32 cellular contexts compared by ENCODE assay signal in the genomic region with DNA sequence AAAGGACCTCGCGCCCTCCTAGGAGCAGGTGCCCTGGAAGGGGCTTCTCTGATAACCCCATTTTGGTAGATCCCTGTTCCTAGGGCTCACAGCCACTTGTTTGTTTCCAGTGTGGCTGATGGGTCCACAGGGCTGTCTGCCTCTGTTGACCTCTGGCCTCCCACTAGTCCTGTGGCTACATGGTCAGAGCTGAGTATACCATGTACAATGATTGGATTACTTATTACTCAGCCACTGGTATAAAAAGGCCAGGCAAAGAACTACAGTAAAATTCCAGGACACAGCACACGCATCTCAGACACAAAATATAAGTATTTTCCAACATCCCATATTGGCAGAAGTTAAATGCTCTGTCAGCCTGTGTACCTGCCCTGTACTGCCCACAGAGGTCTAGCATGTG.
"Had no signal": no experiment of that assay in that cellular context is flagged by ENCODE, and none has a peak within 500 bp of the region (broad histone marks: within the 10 kb centered on the region; RNA-seq: fewer than 3 reads in every experiment).

No MANE protein-coding gene starts in this region.

- H3K36me3 ChIP-seq: ascending aorta, breast epithelium, cardiac muscle cell, colonic mucosa, esophagus muscularis mucosa, gastrocnemius medialis had no signal

- H3K4me1 ChIP-seq: ascending aorta, breast epithelium, colonic mucosa, esophagus muscularis mucosa, foreskin keratinocyte, gastrocnemius medialis had no signal

- H3K27ac Mint-ChIP-seq: activated CD4-positive, alpha-beta memory T cell treated with anti-CD3 and anti-CD28 coated beads, Interleukin-2, amount 10 ng/mL, durations not matched to agents 7 days and 5 days; activated CD4-positive, alpha-beta T cell treated with anti-CD3 and anti-CD28 coated beads, Interleukin-2, amount 10 ng/mL, durations not matched to agents 7 days and 5 days; activated naive CD4-positive, alpha-beta T cell treated with anti-CD3 and anti-CD28 coated beads, Interleukin-2, amount 10 ng/mL, durations not matched to agents 7 days and 5 days; activated naive CD4-positive, alpha-beta T cell treated with anti-CD3 and anti-CD28 coated beads, Interleukin-2, amount 50 U/mL, for 72 hours; activated naive CD8-positive, alpha-beta T cell treated with anti-CD3 and anti-CD28 coated beads, Interleukin-2, amount 10 ng/mL, durations not matched to agents 7 days and 5 days; activated T-cell treated with anti-CD3 and anti-CD28 coated beads, Interleukin-2, amount 50 U/mL, for 24 hours; activated T-cell treated with anti-CD3 and anti-CD28 coated beads, Interleukin-2, amount 50 U/mL, for 72 hours; dendritic cell treated with granulocyte-macrophage colony-stimulating factor and Interleukin-4, amounts not matched to agents 40 ng/mL and 50 ng/mL, for 4 days; endodermal cell; WTC11 had no signal

- H3K4me3 ChIP-seq: ascending aorta, breast epithelium, cardiac muscle cell, colonic mucosa, dorsolateral prefrontal cortex, esophagus muscularis mucosa, gastrocnemius medialis had no signal

- H3K4me1 Mint-ChIP-seq: activated CD4-positive, alpha-beta memory T cell treated with anti-CD3 and anti-CD28 coated beads, Interleukin-2, amount 10 ng/mL, durations not matched to agents 7 days and 5 days; activated CD4-positive, alpha-beta T cell treated with anti-CD3 and anti-CD28 coated beads, Interleukin-2, amount 10 ng/mL, durations not matched to agents 7 days and 5 days; activated naive CD4-positive, alpha-beta T cell treated with anti-CD3 and anti-CD28 coated beads, Interleukin-2, amount 10 ng/mL, durations not matched to agents 7 days and 5 days; activated naive CD8-positive, alpha-beta T cell treated with anti-CD3 and anti-CD28 coated beads, Interleukin-2, amount 10 ng/mL, durations not matched to agents 7 days and 5 days; endodermal cell had no signal

- H3K27me3 ChIP-seq: ascending aorta, breast epithelium, cardiac muscle cell, colonic mucosa, dorsolateral prefrontal cortex, esophagus muscularis mucosa, foreskin keratinocyte, gastrocnemius medialis had no signal

- H3K27me3 Mint-ChIP-seq: activated CD4-positive, alpha-beta memory T cell treated with anti-CD3 and anti-CD28 coated beads, Interleukin-2, amount 10 ng/mL, durations not matched to agents 7 days and 5 days; activated CD4-positive, alpha-beta T cell treated with anti-CD3 and anti-CD28 coated beads, Interleukin-2, amount 10 ng/mL, durations not matched to agents 7 days and 5 days; activated naive CD4-positive, alpha-beta T cell treated with anti-CD3 and anti-CD28 coated beads, Interleukin-2, amount 10 ng/mL, durations not matched to agents 7 days and 5 days; activated naive CD8-positive, alpha-beta T cell treated with anti-CD3 and anti-CD28 coated beads, Interleukin-2, amount 10 ng/mL, durations not matched to agents 7 days and 5 days; activated T-cell treated with anti-CD3 and anti-CD28 coated beads, Interleukin-2, amount 50 U/mL, for 24 hours; dendritic cell treated with granulocyte-macrophage colony-stimulating factor and Interleukin-4, amounts not matched to agents 40 ng/mL and 50 ng/mL, for 4 days had no signal

- ATAC-seq: activated naive CD4-positive, alpha-beta T cell treated with anti-CD3 and anti-CD28 coated beads, Interleukin-2, amount 50 U/mL, for 72 hours; activated T-cell treated with anti-CD3 and anti-CD28 coated beads, Interleukin-2, amount 50 U/mL, for 72 hours; foreskin keratinocyte; gastrocnemius medialis; WTC11 had no signal

- H3K9me3 Mint-ChIP-seq: endodermal cell, WTC11 had no signal

- DNase-seq: activated CD4-positive, alpha-beta memory T cell treated with anti-CD3 and anti-CD28 coated beads, Interleukin-2, amount 10 ng/mL, durations not matched to agents 7 days and 5 days; activated CD4-positive, alpha-beta T cell treated with anti-CD3 and anti-CD28 coated beads for 1 hour; activated CD4-positive, alpha-beta T cell treated with anti-CD3 and anti-CD28 coated beads for 4 hours; activated CD4-positive, alpha-beta T cell treated with anti-CD3 and anti-CD28 coated beads, Interleukin-2, amount 10 ng/mL, durations not matched to agents 7 days and 5 days; activated CD4-positive, alpha-beta T cell treated with anti-CD3 and anti-CD28 coated beads, Interleukin-2, amount 50 U/mL, for 4 hours; activated CD8-positive, alpha-beta memory T cell treated with anti-CD3 and anti-CD28 coated beads, Interleukin-2, amount 50 U/mL, for 48 hours; activated gamma-delta T cell; activated naive CD4-positive, alpha-beta T cell; activated naive CD4-positive, alpha-beta T cell treated with anti-CD3 and anti-CD28 coated beads, Interleukin-2, amount 10 ng/mL, durations not matched to agents 7 days and 5 days; activated naive CD8-positive, alpha-beta T cell treated with anti-CD3 and anti-CD28 coated beads, Interleukin-2, amount 10 ng/mL, durations not matched to agents 7 days and 5 days; activated T-cell treated with anti-CD3 and anti-CD28 coated beads for 4 hours; activated T-cell treated with anti-CD3 and anti-CD28 coated beads, Interleukin-2, amount 50 U/mL, for 24 hours; activated T-cell treated with anti-CD3 and anti-CD28 coated beads, Interleukin-2, amount 50 U/mL, for 72 hours; central memory CD4-positive, alpha-beta T cell; cerebellar nuclear complex; colonic mucosa; dorsolateral prefrontal cortex; effector memory CD4-positive, alpha-beta T cell; endodermal cell; erythroblast; foreskin keratinocyte; gastrocnemius medialis; T-helper 2 cell had no signal

- H3K9me3 ChIP-seq: ascending aorta, colonic mucosa, esophagus muscularis mucosa, gastrocnemius medialis had no signal

- H3K27ac ChIP-seq: ascending aorta, breast epithelium, cardiac muscle cell, colonic mucosa, dorsolateral prefrontal cortex, esophagus muscularis mucosa, foreskin keratinocyte, gastrocnemius medialis, VCaP had no signal

- H3K36me3 Mint-ChIP-seq: activated naive CD4-positive, alpha-beta T cell treated with anti-CD3 and anti-CD28 coated beads, Interleukin-2, amount 10 ng/mL, durations not matched to agents 7 days and 5 days; activated naive CD8-positive, alpha-beta T cell treated with anti-CD3 and anti-CD28 coated beads, Interleukin-2, amount 10 ng/mL, durations not matched to agents 7 days and 5 days; brain; WTC11 had no signal

- H3K4me3 Mint-ChIP-seq: activated CD4-positive, alpha-beta memory T cell treated with anti-CD3 and anti-CD28 coated beads, Interleukin-2, amount 10 ng/mL, durations not matched to agents 7 days and 5 days; activated CD4-positive, alpha-beta T cell treated with anti-CD3 and anti-CD28 coated beads, Interleukin-2, amount 10 ng/mL, durations not matched to agents 7 days and 5 days; activated naive CD4-positive, alpha-beta T cell treated with anti-CD3 and anti-CD28 coated beads, Interleukin-2, amount 10 ng/mL, durations not matched to agents 7 days and 5 days; activated naive CD8-positive, alpha-beta T cell treated with anti-CD3 and anti-CD28 coated beads, Interleukin-2, amount 10 ng/mL, durations not matched to agents 7 days and 5 days; activated T-cell treated with anti-CD3 and anti-CD28 coated beads, Interleukin-2, amount 50 U/mL, for 24 hours; activated T-cell treated with anti-CD3 and anti-CD28 coated beads, Interleukin-2, amount 50 U/mL, for 72 hours; brain; dendritic cell treated with granulocyte-macrophage colony-stimulating factor and Interleukin-4, amounts not matched to agents 40 ng/mL and 50 ng/mL, for 4 days; endodermal cell; WTC11 had no signal
